ENCODE assay signal across 25 cellular contexts in the genomic region with DNA sequence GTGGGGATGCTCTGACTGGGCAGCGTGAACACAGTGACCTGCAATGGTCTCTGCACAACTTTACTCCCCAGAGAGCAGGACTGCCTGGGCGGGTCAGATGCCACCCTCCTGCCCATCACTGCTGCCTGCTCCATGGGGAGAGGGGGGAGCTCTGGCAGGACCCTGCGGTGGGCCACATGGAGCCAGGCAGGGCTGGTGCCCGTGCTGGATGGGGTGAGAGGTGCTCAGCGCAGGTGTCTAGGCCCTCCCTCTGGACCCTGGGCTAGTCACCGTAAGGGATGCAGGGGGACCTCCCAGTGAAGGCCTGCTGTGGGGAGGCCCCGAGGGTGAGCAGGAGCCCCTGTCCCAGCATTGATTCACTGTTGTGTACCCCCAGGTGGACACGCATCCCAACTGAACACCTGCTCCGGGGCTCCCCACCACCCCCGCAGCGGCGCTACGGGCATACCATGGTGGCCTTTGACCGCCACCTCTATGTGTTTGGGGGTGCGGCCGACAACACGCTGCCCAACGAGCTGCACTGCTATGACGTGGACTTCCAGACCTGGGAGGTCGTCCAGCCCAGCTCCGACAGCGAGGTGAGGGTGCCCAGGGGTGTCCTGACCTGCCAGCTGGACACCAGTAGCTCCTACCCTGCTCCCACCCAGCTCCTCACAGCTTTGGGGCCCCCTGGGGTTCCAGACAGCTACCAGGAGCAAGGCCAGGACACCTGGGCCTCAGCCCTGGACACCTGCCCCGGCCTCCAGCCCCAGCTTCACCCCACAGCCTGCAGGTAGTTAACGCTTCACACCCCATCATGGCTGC. TPM values are rescaled to one million over a fixed set of nuclear protein-coding genes. Genes with fewer than 3 reads are reported as not detected.
DNase-seq lines count a peak whose midpoint lies in the region; ATAC-seq and TF ChIP-seq lines count a peak whose summit lies in the region.
"Had no signal": no experiment of that assay in that cellular context is flagged by ENCODE, and none has a peak within 500 bp of the region (broad histone marks: within the 10 kb centered on the region; RNA-seq: fewer than 3 reads in every experiment).

No MANE protein-coding gene starts in this region.

- no peak overlapping the region for H2AFZ ChIP-seq in neuronal stem cell (ENCODE audit: low read length)
- H2AFZ ChIP-seq: GM23338 had no signal

- no peaks in the 10 kb centered on the region for H3K9me3 Mint-ChIP-seq in stimulated activated effector memory CD8-positive, alpha-beta T cell treated with anti-CD3 and anti-CD28 coated beads, Interleukin-12 subunit alpha, Interleukin-12 subunit beta, amount 100 ng/mL, for 72 hours
- no peaks in the 10 kb centered on the region for H3K9me3 Mint-ChIP-seq in endothelial cell (ENCODE audit: unreplicated experiment)
- H3K9me3 Mint-ChIP-seq: CD14-positive monocyte; CD4-positive, alpha-beta T cell; CD8-positive, alpha-beta memory T cell; GM23338; H9 had no signal

- peaks cover 10% of the 10 kb centered on the region for H3K27me3 Mint-ChIP-seq in endothelial cell (ENCODE audit: unreplicated experiment)
- H3K27me3 Mint-ChIP-seq: CD4-positive, alpha-beta T cell had no signal

- H3K4ac ChIP-seq in neuronal stem cell (ENCODE audit: low read length) = no peak overlapping the region

- no peaks in the 10 kb centered on the region for H3K36me3 ChIP-seq in Panc1 (ENCODE audit: control insufficient read depth, insufficient read depth, low read length)
- H3K36me3 ChIP-seq in neuronal stem cell (replicated peaks in 1 of 2; ENCODE audit: control insufficient read depth in 2 of 2, insufficient read depth in 2 of 2, low read length in 2 of 2) = peaks cover 47 to 73% of the 10 kb centered on the region in 2 donors

- no peak overlapping the region for H4K8ac ChIP-seq in neuronal stem cell (ENCODE audit: low read depth, low read length)

- no peak overlapping the region for H3K14ac ChIP-seq in neuronal stem cell (ENCODE audit: low read length)

- H3K79me1 ChIP-seq in neuronal stem cell (ENCODE audit: low read depth, low read length) = peaks cover 3% of the 10 kb centered on the region

- no peak overlapping the region for H2BK15ac ChIP-seq in neuronal stem cell (ENCODE audit: low read length)

- no peak overlapping the region for H2BK5ac ChIP-seq in neuronal stem cell (ENCODE audit: low read length)

- H3K4me1 Mint-ChIP-seq in stimulated activated effector memory CD8-positive, alpha-beta T cell treated with anti-CD3 and anti-CD28 coated beads, Interleukin-12 subunit alpha, Interleukin-12 subunit beta, amount 100 ng/mL, for 72 hours = no peaks in the 10 kb centered on the region
- no peaks in the 10 kb centered on the region for H3K4me1 Mint-ChIP-seq in endothelial cell (ENCODE audit: unreplicated experiment)
- H3K4me1 Mint-ChIP-seq: CD14-positive monocyte, GM23338 had no signal

- intact Hi-C loops in Panc1 (cut with micrococcal nuclease; ENCODE audit: unreplicated experiment) = no loop called here

- POLR2A ChIA-PET in Panc1 (lab: Charles Lee) = interaction anchor here (0.6 kb wide), 2 partner anchors 33 to 160 kb away, joined by 3 to 7 read pairs; no protein-coding TSS in a partner anchor

- no peak overlapping the region for H2AK5ac ChIP-seq in neuronal stem cell (ENCODE audit: low read depth, low read length)

- H3K27me3 ChIP-seq in Panc1 (ENCODE audit: control insufficient read depth, insufficient read depth, low read length) (no peaks in the 10 kb centered on the region), neuronal stem cell (ENCODE audit: control insufficient read depth in 3 of 3, insufficient read depth in 3 of 3, low read depth in 1 of 3, low read length in 3 of 3) (no peaks in the 10 kb centered on the region)
- H3K27me3 ChIP-seq: BE2C; BLaER1 treated with 17β-estradiol and CSF1 and Interleukin-3, amounts not matched to agents 10 nM and 100 nM had no signal

- no peak overlapping the region for H2BK120ac ChIP-seq in neuronal stem cell (ENCODE audit: low read depth, low read length)

- H3K27ac ChIP-seq in Panc1 (ENCODE audit: low read length) = no peak overlapping the region
- H3K27ac ChIP-seq in neuronal stem cell (replicated peaks; ENCODE audit: low read length) = no peak overlapping the region
- H3K27ac ChIP-seq: A549; BLaER1 treated with 17β-estradiol and CSF1 and Interleukin-3, amounts not matched to agents 10 nM and 100 nM had no signal

- no peak for TF ChIP-seq CTCF in Panc1 (IDR thresholded peaks at IDR 0.05)
- no peak for TF ChIP-seq CTCF in endothelial cell (IDR thresholded peaks at IDR 0.05; ENCODE audit: unreplicated experiment)

- no TSS peak for BruUV-seq in Panc1 (replicated peaks; lab: Mats Ljungman, UMichigan)

- H3K4me3 Mint-ChIP-seq in stimulated activated effector memory CD8-positive, alpha-beta T cell treated with anti-CD3 and anti-CD28 coated beads, Interleukin-12 subunit alpha, Interleukin-12 subunit beta, amount 100 ng/mL, for 72 hours = no peak overlapping the region
- H3K4me3 Mint-ChIP-seq in endothelial cell (ENCODE audit: unreplicated experiment) = no peak overlapping the region
- H3K4me3 Mint-ChIP-seq: CD14-positive monocyte; CD4-positive, alpha-beta T cell; CD8-positive, alpha-beta memory T cell; GM23338; H9 had no signal

- no peak overlapping the region for H4K91ac ChIP-seq in neuronal stem cell (ENCODE audit: low read depth, low read length, poor library complexity)

- peaks cover 41% of the 10 kb centered on the region for H3K36me3 Mint-ChIP-seq in stimulated activated effector memory CD8-positive, alpha-beta T cell treated with anti-CD3 and anti-CD28 coated beads, Interleukin-12 subunit alpha, Interleukin-12 subunit beta, amount 100 ng/mL, for 72 hours
- peaks cover 22% of the 10 kb centered on the region for H3K36me3 Mint-ChIP-seq in endothelial cell (ENCODE audit: low read depth, unreplicated experiment)

- H3K9me3 ChIP-seq in Panc1 (ENCODE audit: control insufficient read depth, insufficient read depth, low read depth, low read length) (no peaks in the 10 kb centered on the region), neuronal stem cell (replicated peaks in 1 of 2; ENCODE audit: control insufficient read depth in 2 of 2, insufficient read depth in 1 of 2, low read depth in 1 of 2, low read length in 2 of 2) (no peaks in the 10 kb centered on the region)
- H3K9me3 ChIP-seq: A549; BE2C; BLaER1 treated with 17β-estradiol and CSF1 and Interleukin-3, amounts not matched to agents 10 nM and 100 nM had no signal

- peak overlapping the region; percentile 22 for H2BK12ac ChIP-seq in neuronal stem cell (ENCODE audit: low read length)

- in situ Hi-C loops in Panc1 (cut with HindIII; ENCODE audit: low pct_unique_long_range_greater_than_20kb, low sequenced_read_pairs) = no loop called here

- H3K4me2 ChIP-seq in neuronal stem cell (ENCODE audit: insufficient read depth, low read length, poor library complexity, severe bottlenecking) = no peak overlapping the region
- H3K4me2 ChIP-seq: A549; BLaER1 treated with 17β-estradiol and CSF1 and Interleukin-3, amounts not matched to agents 10 nM and 100 nM; GM23338 had no signal

- H3K23ac ChIP-seq in neuronal stem cell (ENCODE audit: low read depth, low read length, poor library complexity) = peak overlapping the region; percentile 34

- no peaks in the 10 kb centered on the region for H3K4me1 ChIP-seq in Panc1 (ENCODE audit: control insufficient read depth, insufficient read depth, low read length)
- no peaks in the 10 kb centered on the region for H3K4me1 ChIP-seq in neuronal stem cell (ENCODE audit: control insufficient read depth in 2 of 2, insufficient read depth in 1 of 2, low read depth in 1 of 2, low read length in 2 of 2)
- H3K4me1 ChIP-seq: A549, BE2C had no signal

- H3K27ac Mint-ChIP-seq in stimulated activated effector memory CD8-positive, alpha-beta T cell treated with anti-CD3 and anti-CD28 coated beads, Interleukin-12 subunit alpha, Interleukin-12 subunit beta, amount 100 ng/mL, for 72 hours = peak overlapping the region; percentile 12
- no peak overlapping the region for H3K27ac Mint-ChIP-seq in endothelial cell (ENCODE audit: unreplicated experiment)
- H3K27ac Mint-ChIP-seq: CD4-positive, alpha-beta T cell; GM23338; H9 had no signal

- DNase-seq in Panc1 (ENCODE audit: low read depth, low spot score) (no peak), neuronal stem cell (ENCODE audit: low spot score) (no peak), endothelial cell (ENCODE audit: low spot score) (no peak), NCI-H748 (lab: John Stamatoyannopoulos, UW; ENCODE audit: unreplicated experiment) (no peak)
- DNase-seq in stimulated activated effector memory CD8-positive, alpha-beta T cell treated with anti-CD3 and anti-CD28 coated beads, Interleukin-12 subunit alpha, Interleukin-12 subunit beta, amount 100 ng/mL, for 72 hours (ENCODE audit: low spot score in 2 of 2) = no peak
- DNase-seq: 8988T; ACHN; AML-193; BE2C; CD4-positive, alpha-beta T cell; CD8-positive, alpha-beta memory T cell; DMS 273 treated with DMSO at 0.1 percent for 48 hours; DMS79; EL; GDM1; H9 had no signal

- CTCF ChIA-PET in Panc1 (lab: Charles Lee) = no interaction called here

- TF ChIP-seq POLR2A in GM19193 (IDR thresholded peaks at IDR 0.05; ENCODE audit: extremely low read depth, insufficient read depth, insufficient read length) = peak; percentile 4

- H3K4me3 ChIP-seq in Panc1 (ENCODE audit: low read depth in 2 of 2, low read length in 2 of 2) (no peak overlapping the region), neuronal stem cell (ENCODE audit: low read length in 2 of 2) (peak overlapping the region in 1 of 2 donors; percentile 35)
- H3K4me3 ChIP-seq: A549; BLaER1 treated with 17β-estradiol and CSF1 and Interleukin-3, amounts not matched to agents 10 nM and 100 nM; GM12878; GM23338 had no signal

- ATAC-seq in Panc1 (0 out of 2 replicates have a peak, but pooled peaks have one; percentile 12), HG02642 (IDR thresholded peaks at IDR 0.05; ENCODE audit: poor library complexity, unreplicated experiment) (no peak)
- ATAC-seq in stimulated activated effector memory CD8-positive, alpha-beta T cell treated with anti-CD3 and anti-CD28 coated beads, Interleukin-12 subunit alpha, Interleukin-12 subunit beta, amount 100 ng/mL, for 72 hours = no peak
- ATAC-seq: A549, GM12878, GM23338, HCT116 had no signal

- H3K18ac ChIP-seq in neuronal stem cell (ENCODE audit: low read length) = no peak overlapping the region

- H3K9ac ChIP-seq in neuronal stem cell (ENCODE audit: low read depth, low read length, poor library complexity) = peak overlapping the region; percentile 72

- WGBS in neuronal stem cell (ENCODE audit: extremely low coverage in 2 of 2, insufficient read length in 2 of 2, insufficient replicate concordance in 1 of 2), 2 donors = no CpG with 5 or more reads among the region's 24 CpGs

RNA-seq across cellular contexts. Expression of a gene that starts 9.4 kb away (rescaled TPM):
- total RNA-seq in Panc1 (2021; ENCODE audit: unreplicated experiment) (40.2 TPM), endothelial cell (ENCODE audit: unreplicated experiment) (113 TPM)
- 30.9 TPM for polyA plus RNA-seq in Panc1 (2012; ENCODE audit: insufficient read length)
- polyA plus RNA-seq in neuronal stem cell (2013, experiment 1 of 2) = 16.5 TPM
- polyA plus RNA-seq in neuronal stem cell (2013, experiment 2 of 2) = 16.1 TPM

RNA-seq across cellular contexts. Expression of a gene that starts 10.5 kb away (rescaled TPM):
- total RNA-seq in Panc1 (2021; ENCODE audit: unreplicated experiment) = 23.5 TPM
- 27.8 TPM for polyA plus RNA-seq in Panc1 (2012; ENCODE audit: insufficient read length)
- 26.5 TPM for polyA plus RNA-seq in neuronal stem cell (2013, experiment 1 of 2)
- 28.4 TPM for polyA plus RNA-seq in neuronal stem cell (2013, experiment 2 of 2)
- 13.5 TPM for total RNA-seq in endothelial cell (ENCODE audit: unreplicated experiment)

RNA-seq across cellular contexts. Expression of a gene that starts 23.5 kb away (rescaled TPM):
- total RNA-seq in Panc1 (2021; ENCODE audit: unreplicated experiment) (0.46 TPM), endothelial cell (ENCODE audit: unreplicated experiment) (not detected)
- 0.17 TPM for polyA plus RNA-seq in Panc1 (2012; ENCODE audit: insufficient read length)
- polyA plus RNA-seq in neuronal stem cell (2013, experiment 1 of 2) = 0.43 TPM
- polyA plus RNA-seq in neuronal stem cell (2013, experiment 2 of 2) = 0.53 TPM
- total RNA-seq: GM23338, H9 had no signal
- polyA plus RNA-seq: CD14-positive monocyte, GM23338 had no signal

RNA-seq across cellular contexts. Expression of a gene that starts 24.4 kb away (rescaled TPM):
- total RNA-seq in Panc1 (2021; ENCODE audit: unreplicated experiment) (2.7 TPM), endothelial cell (ENCODE audit: unreplicated experiment) (0.15 TPM)
- polyA plus RNA-seq in Panc1 (2012; ENCODE audit: insufficient read length) = 3.0 TPM
- polyA plus RNA-seq in neuronal stem cell (2013, experiment 1 of 2) = 3.9 TPM
- 4.0 TPM for polyA plus RNA-seq in neuronal stem cell (2013, experiment 2 of 2)
- total RNA-seq: H4 had no signal
- polyA plus RNA-seq: CD8-positive, alpha-beta memory T cell had no signal

RNA-seq across cellular contexts. Expression of a gene that starts 40.9 kb away (rescaled TPM):
- total RNA-seq in Panc1 (2021; ENCODE audit: unreplicated experiment) = not detected
- polyA plus RNA-seq in Panc1 (2012; ENCODE audit: insufficient read length) = not detected
- polyA plus RNA-seq in neuronal stem cell (2013, experiment 1 of 2) = 0.18 TPM
- polyA plus RNA-seq in neuronal stem cell (2013, experiment 2 of 2) = 0.24 TPM
- not detected for total RNA-seq in endothelial cell (ENCODE audit: unreplicated experiment)
- total RNA-seq: CD4-positive, alpha-beta T cell; H4 had no signal
- polyA plus RNA-seq: A549, CD14-positive monocyte had no signal
